ENCODE assay signal across 1 cellular context in the genomic region with DNA sequence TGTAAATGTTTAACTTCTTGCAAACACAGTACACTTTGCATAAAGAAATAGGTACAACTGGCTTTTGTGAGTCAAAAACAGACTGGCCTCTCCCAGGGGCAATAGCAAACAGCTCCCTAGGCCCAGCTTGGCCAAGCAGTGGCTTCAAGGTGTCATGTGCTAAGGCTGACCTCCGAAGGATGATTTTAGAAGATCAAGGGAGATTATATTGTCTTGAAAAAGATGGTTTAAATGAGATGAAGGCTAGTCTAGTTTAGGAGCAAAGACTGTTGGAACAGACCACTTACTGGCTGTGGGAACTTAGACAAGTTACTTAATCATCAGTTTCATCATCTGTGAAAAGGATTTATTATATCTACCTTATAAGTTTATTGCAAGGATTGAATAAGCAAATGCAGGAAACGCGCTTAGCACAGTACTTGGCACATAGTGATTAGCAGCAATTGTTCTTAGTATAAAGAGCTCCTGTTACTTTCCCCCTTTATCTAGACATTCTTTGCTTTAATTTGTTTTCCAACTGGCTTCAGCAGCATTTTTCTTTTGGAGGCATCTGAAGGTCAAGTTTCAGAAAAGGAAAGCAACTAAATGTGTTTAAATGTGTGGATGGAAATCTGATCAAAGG.
TF ChIP-seq lines count a peak whose summit lies in the region.

No MANE protein-coding gene starts in this region.

TF ChIP-seq in HepG2, 621 proteins besides CTCF, POLR2A, EP300 and RAD21:
- no peak for TF ChIP-seq THYN1 (CRISPR knock-in tag; IDR thresholded peaks at IDR 0.05; ENCODE audit: borderline replicate concordance, low read depth)
- TF ChIP-seq MTF1 (CRISPR knock-in tag; IDR thresholded peaks at IDR 0.05) = no peak
- TF ChIP-seq TCF7 (IDR thresholded peaks at IDR 0.05; ENCODE audit: low read depth) = no peak
- no peak for TF ChIP-seq ZNF296 (CRISPR knock-in tag; conservative IDR thresholded peaks at IDR 0.05)
- no peak for TF ChIP-seq THAP8 (CRISPR knock-in tag; IDR thresholded peaks at IDR 0.05; ENCODE audit: borderline replicate concordance)
- TF ChIP-seq MBNL3 (CRISPR knock-in tag; conservative IDR thresholded peaks at IDR 0.05) = no peak
- no peak for TF ChIP-seq SNRNP70 (IDR thresholded peaks at IDR 0.05; ENCODE audit: low read depth, low read length)
- no peak for TF ChIP-seq RFX3 (CRISPR knock-in tag; IDR thresholded peaks at IDR 0.05)
- TF ChIP-seq ZNF251 (CRISPR knock-in tag; IDR thresholded peaks at IDR 0.05) = no peak
- TF ChIP-seq, protein P1, sequence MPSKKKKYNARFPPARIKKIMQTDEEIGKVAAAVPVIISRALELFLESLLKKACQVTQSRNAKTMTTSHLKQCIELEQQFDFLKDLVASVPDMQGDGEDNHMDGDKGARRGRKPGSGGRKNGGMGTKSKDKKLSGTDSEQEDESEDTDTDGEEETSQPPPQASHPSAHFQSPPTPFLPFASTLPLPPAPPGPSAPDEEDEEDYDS (CRISPR knock-in tag; IDR thresholded peaks at IDR 0.05) = no peak
- TF ChIP-seq XBP1 (CRISPR knock-in tag; IDR thresholded peaks at IDR 0.05) = no peak
- TF ChIP-seq ZSCAN29 (CRISPR knock-in tag; conservative IDR thresholded peaks at IDR 0.05) = no peak
- TF ChIP-seq ZNF180 (CRISPR knock-in tag; IDR thresholded peaks at IDR 0.05; ENCODE audit: borderline replicate concordance, low read depth) = no peak
- TF ChIP-seq SMAD3 (CRISPR knock-in tag; IDR thresholded peaks at IDR 0.05) = no peak
- no peak for TF ChIP-seq STAG1 (CRISPR knock-in tag; IDR thresholded peaks at IDR 0.05)
- TF ChIP-seq HNF4G (IDR thresholded peaks at IDR 0.05; ENCODE audit: borderline replicate concordance, low read depth, low read length) = no peak
- TF ChIP-seq HNF4G (CRISPR knock-in tag; IDR thresholded peaks at IDR 0.05; ENCODE audit: borderline replicate concordance, low read depth) = no peak
- no peak for TF ChIP-seq MAFF (IDR thresholded peaks at IDR 0.05; ENCODE audit: low read depth, low read length)
- no peak for TF ChIP-seq ZNF124 (CRISPR knock-in tag; IDR thresholded peaks at IDR 0.05)
- TF ChIP-seq, protein P2, sequence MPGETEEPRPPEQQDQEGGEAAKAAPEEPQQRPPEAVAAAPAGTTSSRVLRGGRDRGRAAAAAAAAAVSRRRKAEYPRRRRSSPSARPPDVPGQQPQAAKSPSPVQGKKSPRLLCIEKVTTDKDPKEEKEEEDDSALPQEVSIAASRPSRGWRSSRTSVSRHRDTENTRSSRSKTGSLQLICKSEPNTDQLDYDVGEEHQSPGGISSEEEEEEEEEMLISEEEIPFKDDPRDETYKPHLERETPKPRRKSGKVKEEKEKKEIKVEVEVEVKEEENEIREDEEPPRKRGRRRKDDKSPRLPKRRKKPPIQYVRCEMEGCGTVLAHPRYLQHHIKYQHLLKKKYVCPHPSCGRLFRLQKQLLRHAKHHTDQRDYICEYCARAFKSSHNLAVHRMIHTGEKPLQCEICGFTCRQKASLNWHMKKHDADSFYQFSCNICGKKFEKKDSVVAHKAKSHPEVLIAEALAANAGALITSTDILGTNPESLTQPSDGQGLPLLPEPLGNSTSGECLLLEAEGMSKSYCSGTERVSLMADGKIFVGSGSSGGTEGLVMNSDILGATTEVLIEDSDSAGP (CRISPR knock-in tag; IDR thresholded peaks at IDR 0.05; ENCODE audit: borderline replicate concordance) = no peak
- TF ChIP-seq FOXA1 (IDR thresholded peaks at IDR 0.05) = no peak
- TF ChIP-seq FOXA1 (CRISPR knock-in tag; IDR thresholded peaks at IDR 0.05) = no peak
